Comparison of ENCODE assay signal across 21 cellular contexts in the genomic region with DNA sequence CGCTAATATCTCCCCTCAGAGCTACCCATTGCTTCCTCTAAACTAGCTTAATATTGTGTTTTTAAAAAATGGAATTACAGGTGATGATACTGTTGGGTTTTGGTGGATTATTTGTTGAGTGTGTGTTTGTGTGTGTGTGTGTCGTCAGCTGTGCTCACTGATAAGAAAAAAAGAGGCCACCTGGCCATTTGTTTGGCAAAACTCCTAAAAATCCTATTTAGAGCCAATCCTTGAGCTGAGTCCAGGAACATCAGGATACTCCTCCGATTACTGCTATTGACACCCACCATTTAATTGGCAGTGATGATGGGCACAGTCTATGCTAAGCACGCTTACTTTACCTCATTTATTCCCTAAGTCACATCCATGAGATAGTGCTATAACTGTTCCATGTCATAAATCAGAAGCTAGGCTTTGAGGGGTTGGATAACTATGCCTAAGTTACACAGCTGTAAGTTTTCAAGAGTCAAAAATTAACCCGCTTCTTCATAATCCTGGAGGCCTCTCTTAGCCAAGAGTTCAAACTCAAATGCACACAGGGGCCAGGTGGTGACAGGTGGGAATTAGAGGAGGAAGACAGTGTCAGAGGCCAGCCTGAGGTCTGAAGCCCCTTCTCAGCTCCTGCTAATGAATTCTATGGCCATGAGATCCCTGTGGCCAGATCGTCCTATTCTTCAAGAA.
"Had no signal": no experiment of that assay in that cellular context is flagged by ENCODE, and none has a peak within 500 bp of the region (broad histone marks: within the 10 kb centered on the region; RNA-seq: fewer than 3 reads in every experiment).

No MANE protein-coding gene starts in this region.

- H3K9me3 ChIP-seq: esophagus muscularis mucosa, heart right ventricle, left ventricle myocardium inferior, right atrium auricular region, tibial nerve had no signal

- H3K36me3 ChIP-seq: esophagus muscularis mucosa, heart right ventricle, left ventricle myocardium inferior, right atrium auricular region, tibial nerve had no signal

- H3K4me3 Mint-ChIP-seq: activated B cell treated with CpG ODN at 0.5 μM for 24 hours; activated naive CD4-positive, alpha-beta T cell treated with anti-CD3 and anti-CD28 coated beads, Interleukin-2, amount 10 ng/mL, durations not matched to agents 7 days and 5 days; central memory CD8-positive, alpha-beta T cell; dendritic cell treated with granulocyte-macrophage colony-stimulating factor and Interleukin-4, amounts not matched to agents 40 ng/mL and 50 ng/mL, for 4 days; endodermal cell; mesothelial cell of epicardium; naive B cell; neural crest cell; T-helper 2 cell treated with Interferon-gamma antibody and Interleukin-4, amounts not matched to agents 5 μg/mL and 100 μg/mL, for 36 hours had no signal

- H3K36me3 Mint-ChIP-seq: activated naive CD4-positive, alpha-beta T cell treated with anti-CD3 and anti-CD28 coated beads, Interleukin-2, amount 10 ng/mL, durations not matched to agents 7 days and 5 days; mesothelial cell of epicardium; naive B cell had no signal

- H3K27ac Mint-ChIP-seq: activated B cell treated with CpG ODN at 0.5 μM for 24 hours; activated naive CD4-positive, alpha-beta T cell treated with anti-CD3 and anti-CD28 coated beads, Interleukin-2, amount 10 ng/mL, durations not matched to agents 7 days and 5 days; dendritic cell treated with granulocyte-macrophage colony-stimulating factor and Interleukin-4, amounts not matched to agents 40 ng/mL and 50 ng/mL, for 4 days; endodermal cell; mesothelial cell of epicardium; naive B cell; T-helper 2 cell treated with Interferon-gamma antibody and Interleukin-4, amounts not matched to agents 5 μg/mL and 100 μg/mL, for 36 hours had no signal

- H3K27me3 Mint-ChIP-seq: activated B cell treated with CpG ODN at 0.5 μM for 24 hours; activated naive CD4-positive, alpha-beta T cell treated with anti-CD3 and anti-CD28 coated beads, Interleukin-2, amount 10 ng/mL, durations not matched to agents 7 days and 5 days; dendritic cell treated with granulocyte-macrophage colony-stimulating factor and Interleukin-4, amounts not matched to agents 40 ng/mL and 50 ng/mL, for 4 days; naive B cell had no signal

- H3K4me1 ChIP-seq: esophagus muscularis mucosa, left ventricle myocardium inferior, right atrium auricular region, tibial nerve had no signal

- H3K9me3 Mint-ChIP-seq: activated B cell treated with CpG ODN at 0.5 μM for 24 hours; activated naive CD4-positive, alpha-beta T cell treated with anti-CD3 and anti-CD28 coated beads, Interleukin-2, amount 10 ng/mL, durations not matched to agents 7 days and 5 days; central memory CD8-positive, alpha-beta T cell; dendritic cell treated with granulocyte-macrophage colony-stimulating factor and Interleukin-4, amounts not matched to agents 40 ng/mL and 50 ng/mL, for 4 days; endodermal cell; T-helper 2 cell treated with Interferon-gamma antibody and Interleukin-4, amounts not matched to agents 5 μg/mL and 100 μg/mL, for 36 hours had no signal

- H3K4me3 ChIP-seq: esophagus muscularis mucosa, heart right ventricle, left ventricle myocardium inferior, right atrium auricular region, tibial nerve had no signal

- H3K27me3 ChIP-seq: foreskin keratinocyte, right atrium auricular region, tibial nerve had no signal

- DNase-seq: activated B cell treated with CpG ODN at 0.5 μM for 24 hours; activated effector memory CD4-positive, alpha-beta T cell treated with anti-CD3 and anti-CD28 coated beads, Interleukin-2, amount 50 U/mL, for 16 hours; activated naive CD4-positive, alpha-beta T cell treated with anti-CD3 and anti-CD28 coated beads, Interleukin-2, amount 10 ng/mL, durations not matched to agents 7 days and 5 days; activated T-cell treated with anti-CD3 and anti-CD28 coated beads for 4 hours; amygdala; endodermal cell; heart right ventricle; left ventricle myocardium inferior; naive B cell; occipital lobe; stimulated activated naive CD4-positive, alpha-beta T cell; T-helper 1 cell had no signal

- H3K27ac ChIP-seq: esophagus muscularis mucosa, heart right ventricle, left ventricle myocardium inferior, right atrium auricular region had no signal

- H3K4me1 Mint-ChIP-seq: activated B cell treated with CpG ODN at 0.5 μM for 24 hours; activated naive CD4-positive, alpha-beta T cell treated with anti-CD3 and anti-CD28 coated beads, Interleukin-2, amount 10 ng/mL, durations not matched to agents 7 days and 5 days; central memory CD8-positive, alpha-beta T cell; endodermal cell; mesothelial cell of epicardium; naive B cell; neural crest cell had no signal
